Comparison of ENCODE assay signal across 3 cellular contexts in the genomic region with DNA sequence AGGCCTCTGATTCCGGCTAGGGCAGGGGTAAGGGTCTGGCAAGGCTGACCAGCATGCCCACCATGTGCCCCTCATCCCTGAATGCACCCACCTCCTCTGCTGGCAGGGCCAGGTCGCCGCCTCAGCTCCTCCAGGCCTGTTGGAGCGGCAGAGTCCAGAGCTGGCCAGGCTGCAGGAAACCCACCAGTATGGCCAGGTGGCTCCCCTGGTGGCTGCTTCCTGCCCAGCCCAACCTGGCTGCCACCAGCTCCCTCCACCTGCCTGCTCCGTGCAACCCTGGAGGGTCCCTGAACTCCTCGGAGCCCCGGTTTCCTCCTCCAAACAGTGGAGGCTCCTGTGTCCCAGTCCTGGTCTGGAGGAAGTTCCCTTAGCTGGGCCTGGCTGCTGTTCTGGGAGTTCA.
TF ChIP-seq lines count a peak whose summit lies in the region.

No MANE protein-coding gene starts in this region.

TF ChIP-seq in A549, 52 proteins besides CTCF, POLR2A, EP300 and RAD21:
- no peak for TF ChIP-seq EHF (CRISPR knock-in tag; IDR thresholded peaks at IDR 0.05)
- no peak for TF ChIP-seq PHF8 (IDR thresholded peaks at IDR 0.05; ENCODE audit: borderline replicate concordance, low read depth)
- no peak for TF ChIP-seq MAX (IDR thresholded peaks at IDR 0.05)

TF ChIP-seq in HCT116, 20 proteins besides CTCF, POLR2A, EP300 and RAD21:
- no peak for TF ChIP-seq EZH2phosphoT487 (IDR thresholded peaks at IDR 0.05; ENCODE audit: borderline replicate concordance)
- TF ChIP-seq FOSL1 (IDR thresholded peaks at IDR 0.05; ENCODE audit: low read depth), result no peak
- TF ChIP-seq, protein P1, sequence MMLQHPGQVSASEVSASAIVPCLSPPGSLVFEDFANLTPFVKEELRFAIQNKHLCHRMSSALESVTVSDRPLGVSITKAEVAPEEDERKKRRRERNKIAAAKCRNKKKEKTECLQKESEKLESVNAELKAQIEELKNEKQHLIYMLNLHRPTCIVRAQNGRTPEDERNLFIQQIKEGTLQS (IDR thresholded peaks at IDR 0.05), result no peak
- TF ChIP-seq SIN3A (IDR thresholded peaks at IDR 0.05; ENCODE audit: low read depth), result no peak
- TF ChIP-seq TCF7L2 (IDR thresholded peaks at IDR 0.05; ENCODE audit: borderline replicate concordance, extremely low read depth, insufficient read depth, insufficient read length), result no peak
- TF ChIP-seq EZH2 (IDR thresholded peaks at IDR 0.05), result no peak
- TF ChIP-seq REST (IDR thresholded peaks at IDR 0.05; ENCODE audit: low read depth), result no peak
- TF ChIP-seq CBX3 (IDR thresholded peaks at IDR 0.05; ENCODE audit: low read depth), result no peak
- no peak for TF ChIP-seq JUND (IDR thresholded peaks at IDR 0.05)
- TF ChIP-seq EGR1 (IDR thresholded peaks at IDR 0.05; ENCODE audit: low read depth), result no peak
- no peak for TF ChIP-seq ZNF274 (IDR thresholded peaks at IDR 0.05; ENCODE audit: low read depth, low read length)
- no peak for TF ChIP-seq ZFX (IDR thresholded peaks at IDR 0.05)
- no peak for TF ChIP-seq ELF1 (IDR thresholded peaks at IDR 0.05; ENCODE audit: borderline replicate concordance, low read depth)
- TF ChIP-seq CEBPB (IDR thresholded peaks at IDR 0.05; ENCODE audit: low read depth), result no peak
- no peak for TF ChIP-seq MAX (IDR thresholded peaks at IDR 0.05)

TF ChIP-seq in WTC11, 78 proteins besides CTCF, POLR2A, EP300 and RAD21:
- TF ChIP-seq ZBTB21 (CRISPR knock-in tag; IDR thresholded peaks at IDR 0.05; ENCODE audit: borderline replicate concordance) (no peak), JAZF1 (CRISPR knock-in tag; IDR thresholded peaks at IDR 0.05) (no peak), KAT7 (CRISPR knock-in tag; IDR thresholded peaks at IDR 0.05; ENCODE audit: borderline replicate concordance) (no peak), E2F4 (CRISPR knock-in tag; IDR thresholded peaks at IDR 0.05; ENCODE audit: borderline replicate concordance, low read depth) (no peak), FOXK1 (CRISPR knock-in tag; IDR thresholded peaks at IDR 0.05) (no peak), SMAD3 (CRISPR knock-in tag; IDR thresholded peaks at IDR 0.05; ENCODE audit: borderline replicate concordance) (no peak), ZNF232 (CRISPR knock-in tag; IDR thresholded peaks at IDR 0.05) (no peak), CREB1 (CRISPR knock-in tag; IDR thresholded peaks at IDR 0.05) (no peak), TCF7 (CRISPR knock-in tag; IDR thresholded peaks at IDR 0.05; ENCODE audit: low read depth) (no peak), TP53 (CRISPR knock-in tag; IDR thresholded peaks at IDR 0.05) (no peak), ZNF423 (CRISPR knock-in tag; IDR thresholded peaks at IDR 0.05) (no peak), ESRRA (CRISPR knock-in tag; IDR thresholded peaks at IDR 0.05; ENCODE audit: borderline replicate concordance) (no peak), SOX15 (CRISPR knock-in tag; IDR thresholded peaks at IDR 0.05) (no peak), ATF1 (CRISPR knock-in tag; IDR thresholded peaks at IDR 0.05) (no peak), RORB (CRISPR knock-in tag; IDR thresholded peaks at IDR 0.05) (no peak)
- TF ChIP-seq, protein P2, sequence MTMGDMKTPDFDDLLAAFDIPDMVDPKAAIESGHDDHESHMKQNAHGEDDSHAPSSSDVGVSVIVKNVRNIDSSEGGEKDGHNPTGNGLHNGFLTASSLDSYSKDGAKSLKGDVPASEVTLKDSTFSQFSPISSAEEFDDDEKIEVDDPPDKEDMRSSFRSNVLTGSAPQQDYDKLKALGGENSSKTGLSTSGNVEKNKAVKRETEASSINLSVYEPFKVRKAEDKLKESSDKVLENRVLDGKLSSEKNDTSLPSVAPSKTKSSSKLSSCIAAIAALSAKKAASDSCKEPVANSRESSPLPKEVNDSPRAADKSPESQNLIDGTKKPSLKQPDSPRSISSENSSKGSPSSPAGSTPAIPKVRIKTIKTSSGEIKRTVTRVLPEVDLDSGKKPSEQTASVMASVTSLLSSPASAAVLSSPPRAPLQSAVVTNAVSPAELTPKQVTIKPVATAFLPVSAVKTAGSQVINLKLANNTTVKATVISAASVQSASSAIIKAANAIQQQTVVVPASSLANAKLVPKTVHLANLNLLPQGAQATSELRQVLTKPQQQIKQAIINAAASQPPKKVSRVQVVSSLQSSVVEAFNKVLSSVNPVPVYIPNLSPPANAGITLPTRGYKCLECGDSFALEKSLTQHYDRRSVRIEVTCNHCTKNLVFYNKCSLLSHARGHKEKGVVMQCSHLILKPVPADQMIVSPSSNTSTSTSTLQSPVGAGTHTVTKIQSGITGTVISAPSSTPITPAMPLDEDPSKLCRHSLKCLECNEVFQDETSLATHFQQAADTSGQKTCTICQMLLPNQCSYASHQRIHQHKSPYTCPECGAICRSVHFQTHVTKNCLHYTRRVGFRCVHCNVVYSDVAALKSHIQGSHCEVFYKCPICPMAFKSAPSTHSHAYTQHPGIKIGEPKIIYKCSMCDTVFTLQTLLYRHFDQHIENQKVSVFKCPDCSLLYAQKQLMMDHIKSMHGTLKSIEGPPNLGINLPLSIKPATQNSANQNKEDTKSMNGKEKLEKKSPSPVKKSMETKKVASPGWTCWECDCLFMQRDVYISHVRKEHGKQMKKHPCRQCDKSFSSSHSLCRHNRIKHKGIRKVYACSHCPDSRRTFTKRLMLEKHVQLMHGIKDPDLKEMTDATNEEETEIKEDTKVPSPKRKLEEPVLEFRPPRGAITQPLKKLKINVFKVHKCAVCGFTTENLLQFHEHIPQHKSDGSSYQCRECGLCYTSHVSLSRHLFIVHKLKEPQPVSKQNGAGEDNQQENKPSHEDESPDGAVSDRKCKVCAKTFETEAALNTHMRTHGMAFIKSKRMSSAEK (CRISPR knock-in tag; IDR thresholded peaks at IDR 0.05; ENCODE audit: borderline replicate concordance), result no peak
- TF ChIP-seq, protein P1 (CRISPR knock-in tag; conservative IDR thresholded peaks at IDR 0.05), result no peak
TF ChIP-seq in WTC11: peak in this region for 0.
